In the genomic region with DNA sequence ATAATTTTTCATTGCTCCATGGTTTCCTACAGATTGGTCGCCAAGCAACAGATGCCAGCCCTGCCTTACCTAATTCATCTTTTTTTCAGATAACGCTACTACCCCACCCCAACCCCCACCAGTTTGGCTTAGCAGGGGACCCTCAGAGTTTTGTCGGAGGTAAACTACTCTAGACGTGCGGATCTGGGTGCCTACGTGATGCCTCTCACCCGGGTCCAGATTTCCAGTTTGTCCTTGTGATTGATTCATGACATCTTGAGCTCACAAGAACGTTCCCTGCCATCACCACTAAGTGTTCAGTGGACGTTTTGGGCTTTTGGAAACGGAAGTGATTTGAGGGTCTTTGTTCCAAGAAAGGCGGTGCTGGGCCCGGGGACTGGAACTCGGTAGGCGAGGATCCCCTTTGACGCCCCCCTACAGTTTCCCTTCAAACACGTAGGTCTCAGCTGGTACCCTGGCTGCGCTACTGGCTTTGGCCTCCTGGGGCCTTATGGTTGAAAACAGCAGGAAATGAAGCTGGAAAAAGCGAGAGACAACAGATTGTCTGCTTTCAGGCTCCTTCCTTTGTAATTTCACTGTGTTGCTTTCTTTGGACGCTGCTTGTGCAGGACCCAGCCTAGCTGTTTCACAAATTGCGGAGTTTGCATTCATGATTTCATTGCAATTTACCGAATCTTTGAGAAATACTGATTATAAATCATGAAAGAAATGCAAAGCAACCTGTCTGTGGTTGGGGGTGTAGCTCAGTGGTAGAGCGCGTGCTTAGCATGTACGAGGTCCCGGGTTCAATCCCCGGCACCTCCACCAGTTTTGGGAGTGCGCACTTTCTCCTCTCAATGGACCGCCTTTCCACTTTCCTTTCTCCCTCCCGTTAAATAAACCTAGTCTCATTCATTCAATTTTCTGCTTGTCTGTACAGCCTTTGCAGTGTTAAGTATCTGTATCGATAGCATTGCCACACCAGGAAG, we compare ENCODE assay signal across 1 cellular context.
TF ChIP-seq lines count a peak whose summit lies in the region.

No MANE protein-coding gene starts in this region.

TF ChIP-seq in HEK293, 187 proteins besides CTCF, POLR2A, EP300 and RAD21 (continued from another document and continues in another):
- TF ChIP-seq, protein P1, sequence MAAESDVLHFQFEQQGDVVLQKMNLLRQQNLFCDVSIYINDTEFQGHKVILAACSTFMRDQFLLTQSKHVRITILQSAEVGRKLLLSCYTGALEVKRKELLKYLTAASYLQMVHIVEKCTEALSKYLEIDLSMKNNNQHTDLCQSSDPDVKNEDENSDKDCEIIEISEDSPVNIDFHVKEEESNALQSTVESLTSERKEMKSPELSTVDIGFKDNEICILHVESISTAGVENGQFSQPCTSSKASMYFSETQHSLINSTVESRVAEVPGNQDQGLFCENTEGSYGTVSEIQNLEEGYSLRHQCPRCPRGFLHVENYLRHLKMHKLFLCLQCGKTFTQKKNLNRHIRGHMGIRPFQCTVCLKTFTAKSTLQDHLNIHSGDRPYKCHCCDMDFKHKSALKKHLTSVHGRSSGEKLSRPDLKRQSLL (tag by site-specific recombination; IDR thresholded peaks at IDR 0.05): no peak
- no peak for TF ChIP-seq SETDB1 (IDR thresholded peaks at IDR 0.05; ENCODE audit: insufficient read length, low read length)
- TF ChIP-seq ZNF292 (tag by site-specific recombination; IDR thresholded peaks at IDR 0.05; ENCODE audit: borderline replicate concordance, low read depth): no peak
- TF ChIP-seq, protein P2, sequence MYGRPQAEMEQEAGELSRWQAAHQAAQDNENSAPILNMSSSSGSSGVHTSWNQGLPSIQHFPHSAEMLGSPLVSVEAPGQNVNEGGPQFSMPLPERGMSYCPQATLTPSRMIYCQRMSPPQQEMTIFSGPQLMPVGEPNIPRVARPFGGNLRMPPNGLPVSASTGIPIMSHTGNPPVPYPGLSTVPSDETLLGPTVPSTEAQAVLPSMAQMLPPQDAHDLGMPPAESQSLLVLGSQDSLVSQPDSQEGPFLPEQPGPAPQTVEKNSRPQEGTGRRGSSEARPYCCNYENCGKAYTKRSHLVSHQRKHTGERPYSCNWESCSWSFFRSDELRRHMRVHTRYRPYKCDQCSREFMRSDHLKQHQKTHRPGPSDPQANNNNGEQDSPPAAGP (tag by site-specific recombination; IDR thresholded peaks at IDR 0.05): peak; percentile 68
- TF ChIP-seq, protein P3, sequence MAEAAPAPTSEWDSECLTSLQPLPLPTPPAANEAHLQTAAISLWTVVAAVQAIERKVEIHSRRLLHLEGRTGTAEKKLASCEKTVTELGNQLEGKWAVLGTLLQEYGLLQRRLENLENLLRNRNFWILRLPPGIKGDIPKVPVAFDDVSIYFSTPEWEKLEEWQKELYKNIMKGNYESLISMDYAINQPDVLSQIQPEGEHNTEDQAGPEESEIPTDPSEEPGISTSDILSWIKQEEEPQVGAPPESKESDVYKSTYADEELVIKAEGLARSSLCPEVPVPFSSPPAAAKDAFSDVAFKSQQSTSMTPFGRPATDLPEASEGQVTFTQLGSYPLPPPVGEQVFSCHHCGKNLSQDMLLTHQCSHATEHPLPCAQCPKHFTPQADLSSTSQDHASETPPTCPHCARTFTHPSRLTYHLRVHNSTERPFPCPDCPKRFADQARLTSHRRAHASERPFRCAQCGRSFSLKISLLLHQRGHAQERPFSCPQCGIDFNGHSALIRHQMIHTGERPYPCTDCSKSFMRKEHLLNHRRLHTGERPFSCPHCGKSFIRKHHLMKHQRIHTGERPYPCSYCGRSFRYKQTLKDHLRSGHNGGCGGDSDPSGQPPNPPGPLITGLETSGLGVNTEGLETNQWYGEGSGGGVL (tag by site-specific recombination; IDR thresholded peaks at IDR 0.05): peak; percentile 67
- peak; percentile 44; the same call in 1 of the 2 replicates for TF ChIP-seq KLF16 (tag by site-specific recombination; IDR thresholded peaks at IDR 0.05)
- peak; percentile 56; the same call in 1 of the 2 replicates for TF ChIP-seq OSR2 (tag by site-specific recombination; IDR thresholded peaks at IDR 0.05)
- peak; percentile 50 for TF ChIP-seq ZXDB (tag by site-specific recombination; IDR thresholded peaks at IDR 0.05)
- TF ChIP-seq, protein P4, sequence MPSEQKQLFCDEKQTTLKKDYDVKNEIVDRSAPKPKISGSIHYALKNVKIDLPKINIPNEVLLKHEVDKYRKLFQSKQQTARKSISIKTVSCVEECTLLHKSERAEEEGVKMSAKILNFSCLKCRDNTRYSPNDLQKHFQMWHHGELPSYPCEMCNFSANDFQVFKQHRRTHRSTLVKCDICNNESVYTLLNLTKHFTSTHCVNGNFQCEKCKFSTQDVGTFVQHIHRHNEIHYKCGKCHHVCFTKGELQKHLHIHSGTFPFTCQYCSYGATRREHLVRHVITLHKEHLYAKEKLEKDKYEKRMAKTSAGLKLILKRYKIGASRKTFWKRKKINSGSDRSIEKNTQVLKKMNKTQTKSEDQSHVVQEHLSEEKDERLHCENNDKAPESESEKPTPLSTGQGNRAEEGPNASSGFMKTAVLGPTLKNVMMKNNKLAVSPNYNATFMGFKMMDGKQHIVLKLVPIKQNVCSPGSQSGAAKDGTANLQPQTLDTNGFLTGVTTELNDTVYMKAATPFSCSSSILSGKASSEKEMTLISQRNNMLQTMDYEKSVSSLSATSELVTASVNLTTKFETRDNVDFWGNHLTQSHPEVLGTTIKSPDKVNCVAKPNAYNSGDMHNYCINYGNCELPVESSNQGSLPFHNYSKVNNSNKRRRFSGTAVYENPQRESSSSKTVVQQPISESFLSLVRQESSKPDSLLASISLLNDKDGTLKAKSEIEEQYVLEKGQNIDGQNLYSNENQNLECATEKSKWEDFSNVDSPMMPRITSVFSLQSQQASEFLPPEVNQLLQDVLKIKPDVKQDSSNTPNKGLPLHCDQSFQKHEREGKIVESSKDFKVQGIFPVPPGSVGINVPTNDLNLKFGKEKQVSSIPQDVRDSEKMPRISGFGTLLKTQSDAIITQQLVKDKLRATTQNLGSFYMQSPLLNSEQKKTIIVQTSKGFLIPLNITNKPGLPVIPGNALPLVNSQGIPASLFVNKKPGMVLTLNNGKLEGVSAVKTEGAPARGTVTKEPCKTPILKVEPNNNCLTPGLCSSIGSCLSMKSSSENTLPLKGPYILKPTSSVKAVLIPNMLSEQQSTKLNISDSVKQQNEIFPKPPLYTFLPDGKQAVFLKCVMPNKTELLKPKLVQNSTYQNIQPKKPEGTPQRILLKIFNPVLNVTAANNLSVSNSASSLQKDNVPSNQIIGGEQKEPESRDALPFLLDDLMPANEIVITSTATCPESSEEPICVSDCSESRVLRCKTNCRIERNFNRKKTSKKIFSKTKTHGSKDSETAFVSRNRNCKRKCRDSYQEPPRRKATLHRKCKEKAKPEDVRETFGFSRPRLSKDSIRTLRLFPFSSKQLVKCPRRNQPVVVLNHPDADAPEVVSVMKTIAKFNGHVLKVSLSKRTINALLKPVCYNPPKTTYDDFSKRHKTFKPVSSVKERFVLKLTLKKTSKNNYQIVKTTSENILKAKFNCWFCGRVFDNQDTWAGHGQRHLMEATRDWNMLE (tag by site-specific recombination; conservative IDR thresholded peaks at IDR 0.05; ENCODE audit: low read depth): no peak; the same call in 1 of the 2 replicates
- TF ChIP-seq ZNF274 (IDR thresholded peaks at IDR 0.05; ENCODE audit: low read length): no peak
- TF ChIP-seq ZNF274 (tag by site-specific recombination; IDR thresholded peaks at IDR 0.05; ENCODE audit: borderline replicate concordance): no peak
- no peak for TF ChIP-seq BCL11B (tag by site-specific recombination; IDR thresholded peaks at IDR 0.05; ENCODE audit: low read depth)
- TF ChIP-seq, protein P5, sequence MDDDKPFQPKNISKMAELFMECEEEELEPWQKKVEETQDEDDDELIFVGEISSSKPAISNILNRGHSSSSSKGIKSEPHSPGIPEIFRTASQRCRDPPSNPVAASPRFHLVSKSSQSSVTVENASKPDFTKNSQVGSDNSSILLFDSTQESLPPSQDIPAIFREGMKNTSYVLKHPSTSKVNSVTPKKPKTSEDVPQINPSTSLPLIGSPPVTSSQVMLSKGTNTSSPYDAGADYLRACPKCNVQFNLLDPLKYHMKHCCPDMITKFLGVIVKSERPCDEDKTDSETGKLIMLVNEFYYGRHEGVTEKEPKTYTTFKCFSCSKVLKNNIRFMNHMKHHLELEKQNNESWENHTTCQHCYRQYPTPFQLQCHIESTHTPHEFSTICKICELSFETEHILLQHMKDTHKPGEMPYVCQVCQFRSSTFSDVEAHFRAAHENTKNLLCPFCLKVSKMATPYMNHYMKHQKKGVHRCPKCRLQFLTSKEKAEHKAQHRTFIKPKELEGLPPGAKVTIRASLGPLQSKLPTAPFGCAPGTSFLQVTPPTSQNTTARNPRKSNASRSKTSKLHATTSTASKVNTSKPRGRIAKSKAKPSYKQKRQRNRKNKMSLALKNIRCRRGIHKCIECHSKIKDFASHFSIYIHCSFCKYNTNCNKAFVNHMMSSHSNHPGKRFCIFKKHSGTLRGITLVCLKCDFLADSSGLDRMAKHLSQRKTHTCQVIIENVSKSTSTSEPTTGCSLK (tag by site-specific recombination; IDR thresholded peaks at IDR 0.05): no peak
- no peak for TF ChIP-seq ZNF146 (tag by site-specific recombination; IDR thresholded peaks at IDR 0.05)
- TF ChIP-seq, protein P6, sequence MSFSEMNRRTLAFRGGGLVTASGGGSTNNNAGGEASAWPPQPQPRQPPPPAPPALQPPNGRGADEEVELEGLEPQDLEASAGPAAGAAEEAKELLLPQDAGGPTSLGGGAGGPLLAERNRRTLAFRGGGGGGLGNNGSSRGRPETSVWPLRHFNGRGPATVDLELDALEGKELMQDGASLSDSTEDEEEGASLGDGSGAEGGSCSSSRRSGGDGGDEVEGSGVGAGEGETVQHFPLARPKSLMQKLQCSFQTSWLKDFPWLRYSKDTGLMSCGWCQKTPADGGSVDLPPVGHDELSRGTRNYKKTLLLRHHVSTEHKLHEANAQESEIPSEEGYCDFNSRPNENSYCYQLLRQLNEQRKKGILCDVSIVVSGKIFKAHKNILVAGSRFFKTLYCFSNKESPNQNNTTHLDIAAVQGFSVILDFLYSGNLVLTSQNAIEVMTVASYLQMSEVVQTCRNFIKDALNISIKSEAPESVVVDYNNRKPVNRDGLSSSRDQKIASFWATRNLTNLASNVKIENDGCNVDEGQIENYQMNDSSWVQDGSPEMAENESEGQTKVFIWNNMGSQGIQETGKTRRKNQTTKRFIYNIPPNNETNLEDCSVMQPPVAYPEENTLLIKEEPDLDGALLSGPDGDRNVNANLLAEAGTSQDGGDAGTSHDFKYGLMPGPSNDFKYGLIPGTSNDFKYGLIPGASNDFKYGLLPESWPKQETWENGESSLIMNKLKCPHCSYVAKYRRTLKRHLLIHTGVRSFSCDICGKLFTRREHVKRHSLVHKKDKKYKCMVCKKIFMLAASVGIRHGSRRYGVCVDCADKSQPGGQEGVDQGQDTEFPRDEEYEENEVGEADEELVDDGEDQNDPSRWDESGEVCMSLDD (tag by site-specific recombination; IDR thresholded peaks at IDR 0.05): no peak; the same call in 1 of the 2 replicates
- no peak for TF ChIP-seq ZNF621 (tag by site-specific recombination; IDR thresholded peaks at IDR 0.05)
- no peak for TF ChIP-seq ZNF37A (tag by site-specific recombination; IDR thresholded peaks at IDR 0.05)
- TF ChIP-seq, protein P7, sequence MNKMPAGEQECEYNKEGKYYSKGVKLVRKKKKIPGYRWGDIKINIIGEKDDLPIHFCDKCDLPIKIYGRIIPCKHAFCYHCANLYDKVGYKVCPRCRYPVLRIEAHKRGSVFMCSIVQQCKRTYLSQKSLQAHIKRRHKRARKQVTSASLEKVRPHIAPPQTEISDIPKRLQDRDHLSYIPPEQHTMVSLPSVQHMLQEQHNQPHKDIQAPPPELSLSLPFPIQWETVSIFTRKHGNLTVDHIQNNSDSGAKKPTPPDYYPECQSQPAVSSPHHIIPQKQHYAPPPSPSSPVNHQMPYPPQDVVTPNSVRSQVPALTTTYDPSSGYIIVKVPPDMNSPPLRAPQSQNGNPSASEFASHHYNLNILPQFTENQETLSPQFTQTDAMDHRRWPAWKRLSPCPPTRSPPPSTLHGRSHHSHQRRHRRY (tag by site-specific recombination; IDR thresholded peaks at IDR 0.05): no peak
- TF ChIP-seq ZFP37 (tag by site-specific recombination; IDR thresholded peaks at IDR 0.05): 0 out of 2 replicates have a peak, but pooled peaks have one; percentile 28
- TF ChIP-seq ZNF2 (tag by site-specific recombination; IDR thresholded peaks at IDR 0.05): peak; percentile 95
- TF ChIP-seq ZNF658 (tag by site-specific recombination; IDR thresholded peaks at IDR 0.05): no peak
- TF ChIP-seq ZFP69B (tag by site-specific recombination; IDR thresholded peaks at IDR 0.05): peak; percentile 43
- TF ChIP-seq ZEB2 (tag by site-specific recombination; IDR thresholded peaks at IDR 0.05): peak; percentile 73
- peak; percentile 77 for TF ChIP-seq ZNF324 (tag by site-specific recombination; IDR thresholded peaks at IDR 0.05)
- TF ChIP-seq ZNF221 (tag by site-specific recombination; IDR thresholded peaks at IDR 0.05; ENCODE audit: borderline replicate concordance): no peak
- TF ChIP-seq, protein P8, sequence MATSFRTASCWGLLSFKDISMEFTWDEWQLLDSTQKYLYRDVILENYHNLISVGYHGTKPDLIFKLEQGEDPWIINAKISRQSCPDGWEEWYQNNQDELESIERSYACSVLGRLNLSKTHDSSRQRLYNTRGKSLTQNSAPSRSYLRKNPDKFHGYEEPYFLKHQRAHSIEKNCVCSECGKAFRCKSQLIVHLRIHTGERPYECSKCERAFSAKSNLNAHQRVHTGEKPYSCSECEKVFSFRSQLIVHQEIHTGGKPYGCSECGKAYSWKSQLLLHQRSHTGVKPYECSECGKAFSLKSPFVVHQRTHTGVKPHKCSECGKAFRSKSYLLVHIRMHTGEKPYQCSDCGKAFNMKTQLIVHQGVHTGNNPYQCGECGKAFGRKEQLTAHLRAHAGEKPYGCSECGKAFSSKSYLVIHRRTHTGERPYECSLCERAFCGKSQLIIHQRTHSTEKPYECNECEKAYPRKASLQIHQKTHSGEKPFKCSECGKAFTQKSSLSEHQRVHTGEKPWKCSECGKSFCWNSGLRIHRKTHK (tag by site-specific recombination; IDR thresholded peaks at IDR 0.05): no peak
- peak; percentile 41; the same call in 1 of the 2 replicates for TF ChIP-seq ZNF76 (tag by site-specific recombination; IDR thresholded peaks at IDR 0.05; ENCODE audit: borderline replicate concordance, low read depth)
- TF ChIP-seq ZNF629 (tag by site-specific recombination; IDR thresholded peaks at IDR 0.05): peak; percentile 75; the same call in 1 of the 2 replicates
- TF ChIP-seq ZNF202 (tag by site-specific recombination; IDR thresholded peaks at IDR 0.05; ENCODE audit: borderline replicate concordance): no peak
- no peak for TF ChIP-seq ZNF133 (tag by site-specific recombination; IDR thresholded peaks at IDR 0.05)
- no peak for TF ChIP-seq ZNF544 (tag by site-specific recombination; IDR thresholded peaks at IDR 0.05)
- TF ChIP-seq, protein P9, sequence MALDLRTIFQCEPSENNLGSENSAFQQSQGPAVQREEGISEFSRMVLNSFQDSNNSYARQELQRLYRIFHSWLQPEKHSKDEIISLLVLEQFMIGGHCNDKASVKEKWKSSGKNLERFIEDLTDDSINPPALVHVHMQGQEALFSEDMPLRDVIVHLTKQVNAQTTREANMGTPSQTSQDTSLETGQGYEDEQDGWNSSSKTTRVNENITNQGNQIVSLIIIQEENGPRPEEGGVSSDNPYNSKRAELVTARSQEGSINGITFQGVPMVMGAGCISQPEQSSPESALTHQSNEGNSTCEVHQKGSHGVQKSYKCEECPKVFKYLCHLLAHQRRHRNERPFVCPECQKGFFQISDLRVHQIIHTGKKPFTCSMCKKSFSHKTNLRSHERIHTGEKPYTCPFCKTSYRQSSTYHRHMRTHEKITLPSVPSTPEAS (tag by site-specific recombination; IDR thresholded peaks at IDR 0.05): no peak
- TF ChIP-seq ZNF214 (tag by site-specific recombination; IDR thresholded peaks at IDR 0.05; ENCODE audit: borderline replicate concordance): no peak
